1 cellular context compared by ENCODE assay signal in the genomic region with DNA sequence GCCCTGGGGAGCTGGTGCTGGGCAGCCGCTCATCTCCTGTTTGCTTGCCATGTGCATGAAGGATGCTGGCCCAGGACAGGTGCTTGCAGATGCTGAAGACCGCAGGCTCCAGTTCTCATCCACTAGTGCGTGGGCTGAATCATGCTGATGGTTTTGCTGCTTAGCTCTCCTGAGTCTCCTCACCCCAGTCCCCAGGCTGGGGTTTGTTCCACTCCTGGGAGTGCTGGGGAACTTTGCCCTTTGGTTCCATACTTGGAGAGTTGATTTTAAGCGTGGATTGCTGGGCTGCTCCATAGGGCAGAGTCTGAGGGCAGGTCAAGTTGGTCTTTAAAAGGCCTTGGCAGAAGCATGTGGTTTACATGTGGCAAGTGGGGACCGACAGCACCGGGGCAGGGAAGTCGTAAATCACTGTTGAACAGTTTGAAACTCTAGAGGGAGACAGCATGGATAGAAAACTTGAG.
TF ChIP-seq lines count a peak whose summit lies in the region.

No MANE protein-coding gene starts in this region.

TF ChIP-seq in K562, 482 proteins besides CTCF, POLR2A, EP300 and RAD21 (continued from another document and continues in another):
- no peak for TF ChIP-seq SFPQ (IDR thresholded peaks at IDR 0.05; ENCODE audit: low read depth, low read length)
- no peak for TF ChIP-seq RFX1 (IDR thresholded peaks at IDR 0.05)
- no peak for TF ChIP-seq CBX5 (IDR thresholded peaks at IDR 0.05; ENCODE audit: borderline replicate concordance, low read depth)
- TF ChIP-seq ZNF324 (CRISPR knock-in tag; IDR thresholded peaks at IDR 0.05) = no peak
- TF ChIP-seq ZNF146 (CRISPR knock-in tag; IDR thresholded peaks at IDR 0.05; ENCODE audit: unreplicated experiment) = no peak
- TF ChIP-seq, protein P1, sequence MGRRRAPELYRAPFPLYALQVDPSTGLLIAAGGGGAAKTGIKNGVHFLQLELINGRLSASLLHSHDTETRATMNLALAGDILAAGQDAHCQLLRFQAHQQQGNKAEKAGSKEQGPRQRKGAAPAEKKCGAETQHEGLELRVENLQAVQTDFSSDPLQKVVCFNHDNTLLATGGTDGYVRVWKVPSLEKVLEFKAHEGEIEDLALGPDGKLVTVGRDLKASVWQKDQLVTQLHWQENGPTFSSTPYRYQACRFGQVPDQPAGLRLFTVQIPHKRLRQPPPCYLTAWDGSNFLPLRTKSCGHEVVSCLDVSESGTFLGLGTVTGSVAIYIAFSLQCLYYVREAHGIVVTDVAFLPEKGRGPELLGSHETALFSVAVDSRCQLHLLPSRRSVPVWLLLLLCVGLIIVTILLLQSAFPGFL (CRISPR knock-in tag; IDR thresholded peaks at IDR 0.05) = no peak
- TF ChIP-seq MAFG (tag; conservative IDR thresholded peaks at IDR 0.05) = no peak
- no peak for TF ChIP-seq ZNF253 (CRISPR knock-in tag; conservative IDR thresholded peaks at IDR 0.05)
- TF ChIP-seq HNRNPH1 (optimal IDR thresholded peaks at IDR 0.05; ENCODE audit: low read depth, low read length) = no peak
- TF ChIP-seq, protein P2, sequence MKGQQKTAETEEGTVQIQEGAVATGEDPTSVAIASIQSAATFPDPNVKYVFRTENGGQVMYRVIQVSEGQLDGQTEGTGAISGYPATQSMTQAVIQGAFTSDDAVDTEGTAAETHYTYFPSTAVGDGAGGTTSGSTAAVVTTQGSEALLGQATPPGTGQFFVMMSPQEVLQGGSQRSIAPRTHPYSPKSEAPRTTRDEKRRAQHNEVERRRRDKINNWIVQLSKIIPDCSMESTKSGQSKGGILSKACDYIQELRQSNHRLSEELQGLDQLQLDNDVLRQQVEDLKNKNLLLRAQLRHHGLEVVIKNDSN (CRISPR knock-in tag; IDR thresholded peaks at IDR 0.05) = no peak
- 0 out of 4 replicates have a peak, but pooled peaks of 1 of the 2 experiments have one; percentile 30 for TF ChIP-seq SRF (CRISPR knock-in tag; IDR thresholded peaks at IDR 0.05)
- peak; percentile 66; the same call in 1 of the 2 replicates for TF ChIP-seq IRF1 (CRISPR knock-in tag; IDR thresholded peaks at IDR 0.05; ENCODE audit: borderline replicate concordance)
- TF ChIP-seq GTF2A2 (tag; IDR thresholded peaks at IDR 0.05) = no peak
- TF ChIP-seq CSDE1 (IDR thresholded peaks at IDR 0.05) = no peak
- TF ChIP-seq, protein P3, sequence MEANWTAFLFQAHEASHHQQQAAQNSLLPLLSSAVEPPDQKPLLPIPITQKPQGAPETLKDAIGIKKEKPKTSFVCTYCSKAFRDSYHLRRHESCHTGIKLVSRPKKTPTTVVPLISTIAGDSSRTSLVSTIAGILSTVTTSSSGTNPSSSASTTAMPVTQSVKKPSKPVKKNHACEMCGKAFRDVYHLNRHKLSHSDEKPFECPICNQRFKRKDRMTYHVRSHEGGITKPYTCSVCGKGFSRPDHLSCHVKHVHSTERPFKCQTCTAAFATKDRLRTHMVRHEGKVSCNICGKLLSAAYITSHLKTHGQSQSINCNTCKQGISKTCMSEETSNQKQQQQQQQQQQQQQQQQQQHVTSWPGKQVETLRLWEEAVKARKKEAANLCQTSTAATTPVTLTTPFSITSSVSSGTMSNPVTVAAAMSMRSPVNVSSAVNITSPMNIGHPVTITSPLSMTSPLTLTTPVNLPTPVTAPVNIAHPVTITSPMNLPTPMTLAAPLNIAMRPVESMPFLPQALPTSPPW (CRISPR knock-in tag; IDR thresholded peaks at IDR 0.05) = 0 out of 2 replicates have a peak, but pooled peaks have one; percentile 20
- TF ChIP-seq ZNF347 (CRISPR knock-in tag; IDR thresholded peaks at IDR 0.05; ENCODE audit: low read depth) = no peak
- no peak for TF ChIP-seq ADNP (tag; IDR thresholded peaks at IDR 0.05)
- TF ChIP-seq PYGO2 (tag; IDR thresholded peaks at IDR 0.05) = no peak
- no peak for TF ChIP-seq ZBTB7A (IDR thresholded peaks at IDR 0.05; ENCODE audit: borderline replicate concordance, control insufficient read depth, low read depth, low read length)
- no peak for TF ChIP-seq CREM (IDR thresholded peaks at IDR 0.05; ENCODE audit: low read depth)
- no peak for TF ChIP-seq SMAD3 (CRISPR knock-in tag; conservative IDR thresholded peaks at IDR 0.05)
- no peak for TF ChIP-seq SIX5 (IDR thresholded peaks at IDR 0.05; ENCODE audit: borderline replicate concordance in 1 of 2, insufficient read depth in 1 of 2, low read depth in 1 of 2, low read length in 2 of 2)
- no peak for TF ChIP-seq TRIM28 (IDR thresholded peaks at IDR 0.05)
- no peak for TF ChIP-seq NFE2L1 (tag; IDR thresholded peaks at IDR 0.05; ENCODE audit: borderline replicate concordance, low read depth)
- peak; percentile 44; the same call in 1 of the 2 replicates for TF ChIP-seq BACH1 (tag; IDR thresholded peaks at IDR 0.05)
- TF ChIP-seq HINFP (tag; conservative IDR thresholded peaks at IDR 0.05; ENCODE audit: low read depth) = no peak
- TF ChIP-seq, protein P4, sequence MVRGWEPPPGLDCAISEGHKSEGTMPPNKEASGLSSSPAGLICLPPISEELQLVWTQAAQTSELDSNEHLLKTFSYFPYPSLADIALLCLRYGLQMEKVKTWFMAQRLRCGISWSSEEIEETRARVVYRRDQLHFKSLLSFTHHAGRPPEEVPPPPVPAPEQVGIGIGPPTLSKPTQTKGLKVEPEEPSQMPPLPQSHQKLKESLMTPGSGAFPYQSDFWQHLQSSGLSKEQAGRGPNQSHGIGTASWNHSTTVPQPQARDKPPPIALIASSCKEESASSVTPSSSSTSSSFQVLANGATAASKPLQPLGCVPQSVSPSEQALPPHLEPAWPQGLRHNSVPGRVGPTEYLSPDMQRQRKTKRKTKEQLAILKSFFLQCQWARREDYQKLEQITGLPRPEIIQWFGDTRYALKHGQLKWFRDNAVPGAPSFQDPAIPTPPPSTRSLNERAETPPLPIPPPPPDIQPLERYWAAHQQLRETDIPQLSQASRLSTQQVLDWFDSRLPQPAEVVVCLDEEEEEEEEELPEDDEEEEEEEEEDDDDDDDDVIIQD (CRISPR knock-in tag; IDR thresholded peaks at IDR 0.05) = no peak
- TF ChIP-seq ZNF165 (CRISPR knock-in tag; IDR thresholded peaks at IDR 0.05; ENCODE audit: borderline replicate concordance) = peak; percentile 79; the same call in 1 of the 2 replicates
- TF ChIP-seq, protein P5, sequence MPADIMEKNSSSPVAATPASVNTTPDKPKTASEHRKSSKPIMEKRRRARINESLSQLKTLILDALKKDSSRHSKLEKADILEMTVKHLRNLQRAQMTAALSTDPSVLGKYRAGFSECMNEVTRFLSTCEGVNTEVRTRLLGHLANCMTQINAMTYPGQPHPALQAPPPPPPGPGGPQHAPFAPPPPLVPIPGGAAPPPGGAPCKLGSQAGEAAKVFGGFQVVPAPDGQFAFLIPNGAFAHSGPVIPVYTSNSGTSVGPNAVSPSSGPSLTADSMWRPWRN (IDR thresholded peaks at IDR 0.05; ENCODE audit: low read depth) = no peak
- TF ChIP-seq NR2C1 (IDR thresholded peaks at IDR 0.05) = no peak
- peak; percentile 65 for TF ChIP-seq NR2C1 (tag; IDR thresholded peaks at IDR 0.05)
- no peak for TF ChIP-seq PRDM10 (IDR thresholded peaks at IDR 0.05; ENCODE audit: partially characterized antibody)
- no peak for TF ChIP-seq ZNF134 (CRISPR knock-in tag; conservative IDR thresholded peaks at IDR 0.05)
- TF ChIP-seq NUFIP1 (IDR thresholded peaks at IDR 0.05; ENCODE audit: partially characterized antibody) = peak; percentile 78
- no peak for TF ChIP-seq ZNF655 (CRISPR knock-in tag; IDR thresholded peaks at IDR 0.05)
- TF ChIP-seq C11orf30 (IDR thresholded peaks at IDR 0.05; ENCODE audit: low read depth) = no peak
- no peak for TF ChIP-seq FOXM1 (IDR thresholded peaks at IDR 0.05; ENCODE audit: low read depth)
- no peak for TF ChIP-seq FOXM1 (CRISPR knock-in tag; IDR thresholded peaks at IDR 0.05; ENCODE audit: low read depth)
- no peak for TF ChIP-seq CHD1 (IDR thresholded peaks at IDR 0.05; ENCODE audit: low read length)
- TF ChIP-seq GATA2 (CRISPR knock-in tag; IDR thresholded peaks at IDR 0.05) = no peak; the same call in 1 of the 2 replicates
- TF ChIP-seq TBP (optimal IDR thresholded peaks at IDR 0.05; ENCODE audit: low read depth, low read length) = peak; percentile 34
- no peak for TF ChIP-seq ESRRA (IDR thresholded peaks at IDR 0.05; ENCODE audit: borderline replicate concordance, low read depth)
- TF ChIP-seq FOS (IDR thresholded peaks at IDR 0.05; ENCODE audit: extremely low read depth, insufficient read length) = no peak
- no peak for TF ChIP-seq ZNF212 (CRISPR knock-in tag; IDR thresholded peaks at IDR 0.05)
- no peak for TF ChIP-seq SLC30A9 (CRISPR knock-in tag; IDR thresholded peaks at IDR 0.05)
- no peak for TF ChIP-seq ZNF184 (CRISPR knock-in tag; IDR thresholded peaks at IDR 0.05)
- peak; percentile 59; the same call in 1 of the 2 replicates for TF ChIP-seq SMARCE1 (IDR thresholded peaks at IDR 0.05)
- TF ChIP-seq ZNF24 (IDR thresholded peaks at IDR 0.05) = no peak
- no peak for TF ChIP-seq ZNF354B (CRISPR knock-in tag; IDR thresholded peaks at IDR 0.05)
- TF ChIP-seq TEAD1 (CRISPR knock-in tag; IDR thresholded peaks at IDR 0.05) = no peak
- TF ChIP-seq BRCA1 (IDR thresholded peaks at IDR 0.05) = no peak
- no peak for TF ChIP-seq BRCA1 (CRISPR knock-in tag; IDR thresholded peaks at IDR 0.05)
